ENCODE assay signal across 1 cellular context in genomic region chr6:28923318-28924102, GRCh38.
TF ChIP-seq lines count a peak whose summit lies in the region.

A gene with protein sequence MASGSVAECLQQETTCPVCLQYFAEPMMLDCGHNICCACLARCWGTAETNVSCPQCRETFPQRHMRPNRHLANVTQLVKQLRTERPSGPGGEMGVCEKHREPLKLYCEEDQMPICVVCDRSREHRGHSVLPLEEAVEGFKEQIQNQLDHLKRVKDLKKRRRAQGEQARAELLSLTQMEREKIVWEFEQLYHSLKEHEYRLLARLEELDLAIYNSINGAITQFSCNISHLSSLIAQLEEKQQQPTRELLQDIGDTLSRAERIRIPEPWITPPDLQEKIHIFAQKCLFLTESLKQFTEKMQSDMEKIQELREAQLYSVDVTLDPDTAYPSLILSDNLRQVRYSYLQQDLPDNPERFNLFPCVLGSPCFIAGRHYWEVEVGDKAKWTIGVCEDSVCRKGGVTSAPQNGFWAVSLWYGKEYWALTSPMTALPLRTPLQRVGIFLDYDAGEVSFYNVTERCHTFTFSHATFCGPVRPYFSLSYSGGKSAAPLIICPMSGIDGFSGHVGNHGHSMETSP (minus strand): TSS chr6:28923985. CDS start chr6:28923632, 353 bp downstream.

TF ChIP-seq in GM12878, 131 proteins besides CTCF, POLR2A, EP300 and RAD21 (continued from another document and continues in another):
- 0 out of 2 replicates have a peak, but pooled peaks have one; percentile 13 for TF ChIP-seq REST (IDR thresholded peaks at IDR 0.05; ENCODE audit: low read depth, low read length)
- no peak for TF ChIP-seq ZNF274 (IDR thresholded peaks at IDR 0.05; ENCODE audit: insufficient read depth, insufficient read length)
- no peak for TF ChIP-seq CHD1 (IDR thresholded peaks at IDR 0.05; ENCODE audit: low read depth, low read length)
- no peak for TF ChIP-seq ATF7 (IDR thresholded peaks at IDR 0.05; ENCODE audit: low read depth)
- no peak for TF ChIP-seq RAD51 (IDR thresholded peaks at IDR 0.05)
- TF ChIP-seq RELB (IDR thresholded peaks at IDR 0.05; ENCODE audit: low read depth): no peak
- no peak for TF ChIP-seq ELK1 (IDR thresholded peaks at IDR 0.05; ENCODE audit: low read depth, low read length)
- TF ChIP-seq, protein P1, sequence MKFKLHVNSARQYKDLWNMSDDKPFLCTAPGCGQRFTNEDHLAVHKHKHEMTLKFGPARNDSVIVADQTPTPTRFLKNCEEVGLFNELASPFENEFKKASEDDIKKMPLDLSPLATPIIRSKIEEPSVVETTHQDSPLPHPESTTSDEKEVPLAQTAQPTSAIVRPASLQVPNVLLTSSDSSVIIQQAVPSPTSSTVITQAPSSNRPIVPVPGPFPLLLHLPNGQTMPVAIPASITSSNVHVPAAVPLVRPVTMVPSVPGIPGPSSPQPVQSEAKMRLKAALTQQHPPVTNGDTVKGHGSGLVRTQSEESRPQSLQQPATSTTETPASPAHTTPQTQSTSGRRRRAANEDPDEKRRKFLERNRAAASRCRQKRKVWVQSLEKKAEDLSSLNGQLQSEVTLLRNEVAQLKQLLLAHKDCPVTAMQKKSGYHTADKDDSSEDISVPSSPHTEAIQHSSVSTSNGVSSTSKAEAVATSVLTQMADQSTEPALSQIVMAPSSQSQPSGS (IDR thresholded peaks at IDR 0.05; ENCODE audit: low read length): no peak
- TF ChIP-seq SREBF1 (IDR thresholded peaks at IDR 0.05; ENCODE audit: low read length): no peak
- peak; percentile 35 to 46; a peak in 1 of 4 replicates for TF ChIP-seq IKZF2 (IDR thresholded peaks at IDR 0.05)
- no peak for TF ChIP-seq ZSCAN29 (IDR thresholded peaks at IDR 0.05)
- TF ChIP-seq ZBTB4 (CRISPR knock-in tag; IDR thresholded peaks at IDR 0.05): no peak
- no peak for TF ChIP-seq ZNF217 (IDR thresholded peaks at IDR 0.05)
- no peak for TF ChIP-seq MTA2 (IDR thresholded peaks at IDR 0.05; ENCODE audit: low read depth)
- no peak for TF ChIP-seq SREBF2 (IDR thresholded peaks at IDR 0.05; ENCODE audit: low read length)
- no peak for TF ChIP-seq TCF7 (IDR thresholded peaks at IDR 0.05; ENCODE audit: borderline replicate concordance)
- no peak for TF ChIP-seq JUND (IDR thresholded peaks at IDR 0.05; ENCODE audit: low read depth, low read length)
- TF ChIP-seq HDGF (IDR thresholded peaks at IDR 0.05): no peak
- no peak for TF ChIP-seq CUX1 (IDR thresholded peaks at IDR 0.05; ENCODE audit: insufficient replicate concordance, low read depth, low read length)
- TF ChIP-seq, protein P2, sequence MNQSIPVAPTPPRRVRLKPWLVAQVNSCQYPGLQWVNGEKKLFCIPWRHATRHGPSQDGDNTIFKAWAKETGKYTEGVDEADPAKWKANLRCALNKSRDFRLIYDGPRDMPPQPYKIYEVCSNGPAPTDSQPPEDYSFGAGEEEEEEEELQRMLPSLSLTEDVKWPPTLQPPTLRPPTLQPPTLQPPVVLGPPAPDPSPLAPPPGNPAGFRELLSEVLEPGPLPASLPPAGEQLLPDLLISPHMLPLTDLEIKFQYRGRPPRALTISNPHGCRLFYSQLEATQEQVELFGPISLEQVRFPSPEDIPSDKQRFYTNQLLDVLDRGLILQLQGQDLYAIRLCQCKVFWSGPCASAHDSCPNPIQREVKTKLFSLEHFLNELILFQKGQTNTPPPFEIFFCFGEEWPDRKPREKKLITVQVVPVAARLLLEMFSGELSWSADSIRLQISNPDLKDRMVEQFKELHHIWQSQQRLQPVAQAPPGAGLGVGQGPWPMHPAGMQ (IDR thresholded peaks at IDR 0.05; ENCODE audit: borderline replicate concordance): no peak
- TF ChIP-seq NRF1 (conservative IDR thresholded peaks at IDR 0.05; ENCODE audit: low read depth, low read length): no peak
- TF ChIP-seq ESRRA (IDR thresholded peaks at IDR 0.05; ENCODE audit: low read length): no peak
- TF ChIP-seq ASH2L (IDR thresholded peaks at IDR 0.05; ENCODE audit: borderline replicate concordance, low read depth): peak; percentile 67; the same call in 1 of the 2 replicates
- no peak for TF ChIP-seq RCOR1 (conservative IDR thresholded peaks at IDR 0.05; ENCODE audit: low read depth, low read length)
- TF ChIP-seq, protein P3, sequence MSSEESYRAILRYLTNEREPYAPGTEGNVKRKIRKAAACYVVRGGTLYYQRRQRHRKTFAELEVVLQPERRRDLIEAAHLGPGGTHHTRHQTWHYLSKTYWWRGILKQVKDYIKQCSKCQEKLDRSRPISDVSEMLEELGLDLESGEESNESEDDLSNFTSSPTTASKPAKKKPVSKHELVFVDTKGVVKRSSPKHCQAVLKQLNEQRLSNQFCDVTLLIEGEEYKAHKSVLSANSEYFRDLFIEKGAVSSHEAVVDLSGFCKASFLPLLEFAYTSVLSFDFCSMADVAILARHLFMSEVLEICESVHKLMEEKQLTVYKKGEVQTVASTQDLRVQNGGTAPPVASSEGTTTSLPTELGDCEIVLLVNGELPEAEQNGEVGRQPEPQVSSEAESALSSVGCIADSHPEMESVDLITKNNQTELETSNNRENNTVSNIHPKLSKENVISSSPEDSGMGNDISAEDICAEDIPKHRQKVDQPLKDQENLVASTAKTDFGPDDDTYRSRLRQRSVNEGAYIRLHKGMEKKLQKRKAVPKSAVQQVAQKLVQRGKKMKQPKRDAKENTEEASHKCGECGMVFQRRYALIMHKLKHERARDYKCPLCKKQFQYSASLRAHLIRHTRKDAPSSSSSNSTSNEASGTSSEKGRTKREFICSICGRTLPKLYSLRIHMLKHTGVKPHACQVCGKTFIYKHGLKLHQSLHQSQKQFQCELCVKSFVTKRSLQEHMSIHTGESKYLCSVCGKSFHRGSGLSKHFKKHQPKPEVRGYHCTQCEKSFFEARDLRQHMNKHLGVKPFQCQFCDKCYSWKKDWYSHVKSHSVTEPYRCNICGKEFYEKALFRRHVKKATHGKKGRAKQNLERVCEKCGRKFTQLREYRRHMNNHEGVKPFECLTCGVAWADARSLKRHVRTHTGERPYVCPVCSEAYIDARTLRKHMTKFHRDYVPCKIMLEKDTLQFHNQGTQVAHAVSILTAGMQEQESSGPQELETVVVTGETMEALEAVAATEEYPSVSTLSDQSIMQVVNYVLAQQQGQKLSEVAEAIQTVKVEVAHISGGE (CRISPR knock-in tag; IDR thresholded peaks at IDR 0.05): no peak
- TF ChIP-seq DPF2 (IDR thresholded peaks at IDR 0.05): 0 out of 2 replicates have a peak, but pooled peaks have one; percentile 20
- TF ChIP-seq RB1 (IDR thresholded peaks at IDR 0.05; ENCODE audit: borderline replicate concordance): no peak
- 0 out of 2 replicates have a peak, but pooled peaks have one; percentile 10 for TF ChIP-seq PAX5 (IDR thresholded peaks at IDR 0.05; ENCODE audit: borderline replicate concordance, low read depth, low read length)
- no peak for TF ChIP-seq FOXM1 (IDR thresholded peaks at IDR 0.05; ENCODE audit: low read depth, low read length)
